In genomic region chr2:133986881-133987793, GRCh38 we compare ENCODE assay signal across 20 cellular contexts.
A peak's percentile ranks its signal among the peaks of the same experiment; 100 is the strongest.
DNase-seq lines count a peak whose midpoint lies in the region; ATAC-seq and TF ChIP-seq lines count a peak whose summit lies in the region.
"Had no signal": no experiment of that assay in that cellular context is flagged by ENCODE, and none has a peak within 500 bp of the region (broad histone marks: within the 10 kb centered on the region; RNA-seq: fewer than 3 reads in every experiment).

No MANE protein-coding gene starts in this region.

- ATAC-seq in gastrocnemius medialis: peak; percentile 80 to 83
- ATAC-seq in activated CD4-positive, CD25-positive, alpha-beta regulatory T cell treated with anti-CD3 and anti-CD28 coated beads, Interleukin-2, amount 50 U/mL, for 24 hours: no peak
- ATAC-seq: GM12878, T-helper 17 cell had no signal

- H3K27ac ChIP-seq in HUES48 (ENCODE audit: low read depth, low read length): peak overlapping the region; percentile 38
- peak overlapping the region; percentile 96 for H3K27ac ChIP-seq in WERI-Rb-1
- peak overlapping the region; percentile 57 for H3K27ac ChIP-seq in left ventricle myocardium inferior (replicated peaks)
- H3K27ac ChIP-seq in gastrocnemius medialis: peak overlapping the region; percentile 32 to 60 (median 56)
- H3K27ac ChIP-seq: coronary artery, left lung, SJCRH30, skin epidermis, testis had no signal

- TF ChIP-seq CTCF in WERI-Rb-1 (IDR thresholded peaks at IDR 0.05; ENCODE audit: low read depth, low read length) (no peak), left ventricle myocardium inferior (IDR thresholded peaks at IDR 0.05; ENCODE audit: borderline replicate concordance) (no peak), gastrocnemius medialis (IDR thresholded peaks at IDR 0.05 in 4 of 5, conservative IDR thresholded peaks at IDR 0.05 in 1 of 5) (no peak)

- no peaks in the 10 kb centered on the region for H3K36me3 ChIP-seq in HUES48 (ENCODE audit: control insufficient read depth, insufficient read depth, low read length)
- no peaks in the 10 kb centered on the region; the same call in 1 of the 2 replicates for H3K36me3 ChIP-seq in WERI-Rb-1
- H3K36me3 ChIP-seq in left ventricle myocardium inferior: no peaks in the 10 kb centered on the region
- H3K36me3 ChIP-seq in gastrocnemius medialis: no peaks in the 10 kb centered on the region
- H3K36me3 ChIP-seq: left lung, SJCRH30 had no signal

- in situ Hi-C loops in gastrocnemius medialis (cut with MboI; ENCODE audit: low sequenced_read_pairs in 4 of 4): no loop called here

- H3K27me3 ChIP-seq in HUES48 (ENCODE audit: control insufficient read depth, insufficient read depth, low read length) (no peaks in the 10 kb centered on the region), WERI-Rb-1 (ENCODE audit: insufficient read depth, low read depth, severe bottlenecking) (no peaks in the 10 kb centered on the region), left ventricle myocardium inferior (ENCODE audit: low read depth) (no peaks in the 10 kb centered on the region), gastrocnemius medialis (no peaks in the 10 kb centered on the region)
- H3K27me3 ChIP-seq: left lung, SJCRH30, testis had no signal

- peaks cover 11% of the 10 kb centered on the region for H3K4me1 ChIP-seq in HUES48 (ENCODE audit: control insufficient read depth, insufficient read depth, low read length)
- peaks cover 25% of the 10 kb centered on the region for H3K4me1 ChIP-seq in left ventricle myocardium inferior
- peaks cover 11 to 20% of the 10 kb centered on the region in 2 donors for H3K4me1 ChIP-seq in gastrocnemius medialis
- H3K4me1 ChIP-seq: left lung, testis had no signal

- DNase-seq in WERI-Rb-1 (peak; percentile 80), left ventricle myocardium inferior (no peak), gastrocnemius medialis (peak in 1 of 2 donors; percentile 26), LoVo (ENCODE audit: low spot score) (no peak)
- no peak for DNase-seq in effector CD4-positive, alpha-beta T cell
- DNase-seq: activated CD4-positive, alpha-beta T cell treated with anti-CD3 and anti-CD28 coated beads, Interleukin-2, amount 50 U/mL, for 1 hour; activated CD8-positive, alpha-beta memory T cell treated with anti-CD3 and anti-CD28 coated beads, Interleukin-2, amount 50 U/mL, for 4 hours; DMS79; KBM-7; left lung; NCI-H1694; stimulated activated naive CD4-positive, alpha-beta T cell; T-helper 17 cell; testis had no signal

- intact Hi-C loops in left ventricle myocardium inferior (cut with micrococcal nuclease) (no loop called here), gastrocnemius medialis (cut with DNase I; ENCODE audit: low total_unique reads) (no loop called here)

- H3K9me3 ChIP-seq in HUES48 (ENCODE audit: control insufficient read depth, insufficient read depth, low read length) (no peaks in the 10 kb centered on the region), WERI-Rb-1 (ENCODE audit: severe bottlenecking) (peaks cover 14% of the 10 kb centered on the region), left ventricle myocardium inferior (replicated peaks) (peaks cover 4% of the 10 kb centered on the region), gastrocnemius medialis (no peaks in the 10 kb centered on the region)
- H3K9me3 ChIP-seq: SJCRH30, testis had no signal

- H3K4me3 ChIP-seq in HUES48 (ENCODE audit: low read depth, low read length): no peak overlapping the region
- peak overlapping the region; percentile 40 for H3K4me3 ChIP-seq in WERI-Rb-1 (ENCODE audit: low read depth, low read length)
- peak overlapping the region; percentile 8 for H3K4me3 ChIP-seq in left ventricle myocardium inferior
- H3K4me3 ChIP-seq in gastrocnemius medialis: peak overlapping the region in 3 of 4 donors; percentile 6 to 34 (median 19)
- H3K4me3 ChIP-seq: coronary artery, GM12878, left lung, SJCRH30, skin epidermis had no signal

- TF ChIP-seq POLR2A in gastrocnemius medialis (IDR thresholded peaks at IDR 0.05): no peak

- H3K9ac ChIP-seq in HUES48 (ENCODE audit: low read depth, low read length): no peak overlapping the region

Comparison
In these comparisons a context has a peak if more than half of its experiments do, and no peak if none do; other contexts are left out.
1. H3K27ac ChIP-seq: peak in every context shown above with its lines; median percentile 96 in WERI-Rb-1; 57 in left ventricle myocardium inferior; 56 in gastrocnemius medialis; 38 in HUES48.
2. ATAC-seq: peak in gastrocnemius medialis (2 of 2); none in activated CD4-positive, CD25-positive, alpha-beta regulatory T cell treated with anti-CD3 and anti-CD28 coated beads, Interleukin-2, amount 50 U/mL, for 24 hours (0 of 2).